1 cellular context compared by ENCODE assay signal in genomic region chr22:19717691-19718254, GRCh38.
TF ChIP-seq lines count a peak whose summit lies in the region.

No MANE protein-coding gene starts in this region.

TF ChIP-seq in K562, 482 proteins besides CTCF, POLR2A, EP300 and RAD21 (continued from another document and continues in another):
- no peak for TF ChIP-seq E2F8 (IDR thresholded peaks at IDR 0.05; ENCODE audit: low read depth, partially characterized antibody)
- no peak for TF ChIP-seq GTF2A2 (tag; IDR thresholded peaks at IDR 0.05)
- no peak for TF ChIP-seq ZNF354B (CRISPR knock-in tag; IDR thresholded peaks at IDR 0.05)
- no peak for TF ChIP-seq CXXC5 (CRISPR knock-in tag; IDR thresholded peaks at IDR 0.05)
- no peak for TF ChIP-seq ZNF511 (CRISPR knock-in tag; IDR thresholded peaks at IDR 0.05)
- 0 out of 2 replicates have a peak, but pooled peaks have one; percentile 61 for TF ChIP-seq CEBPB (tag; IDR thresholded peaks at IDR 0.05)
- TF ChIP-seq USF1 (CRISPR knock-in tag; IDR thresholded peaks at IDR 0.05) = no peak
- TF ChIP-seq ZBTB2 (IDR thresholded peaks at IDR 0.05) = peak; percentile 97
- no peak for TF ChIP-seq ZNF239 (CRISPR knock-in tag; IDR thresholded peaks at IDR 0.05)
- TF ChIP-seq MYNN (IDR thresholded peaks at IDR 0.05) = no peak
- no peak for TF ChIP-seq MYNN (CRISPR knock-in tag; IDR thresholded peaks at IDR 0.05)
- no peak for TF ChIP-seq SMARCB1 (IDR thresholded peaks at IDR 0.05; ENCODE audit: insufficient read length, low read depth)
- no peak for TF ChIP-seq ZBTB49 (CRISPR knock-in tag; IDR thresholded peaks at IDR 0.05; ENCODE audit: borderline replicate concordance)
- no peak for TF ChIP-seq TRIM28 (IDR thresholded peaks at IDR 0.05)
- TF ChIP-seq ZNF512 (tag; IDR thresholded peaks at IDR 0.05) = no peak
- TF ChIP-seq SRSF3 (IDR thresholded peaks at IDR 0.05; ENCODE audit: insufficient read depth, low read length) = no peak
- no peak for TF ChIP-seq RAD51 (IDR thresholded peaks at IDR 0.05; ENCODE audit: borderline replicate concordance, low read depth)
- TF ChIP-seq SUPT5H (IDR thresholded peaks at IDR 0.05) = peak; percentile 51; the same call in 1 of the 2 replicates
- no peak for TF ChIP-seq NFYB (IDR thresholded peaks at IDR 0.05; ENCODE audit: extremely low read depth, insufficient read length)
- no peak for TF ChIP-seq CREB3 (tag; conservative IDR thresholded peaks at IDR 0.05; ENCODE audit: low read depth)
- TF ChIP-seq MAZ (CRISPR knock-in tag; conservative IDR thresholded peaks at IDR 0.05 in 1 of 2, IDR thresholded peaks at IDR 0.05 in 1 of 2) = no peak
- TF ChIP-seq TCF7L2 (IDR thresholded peaks at IDR 0.05; ENCODE audit: low read depth, low read length) = no peak
- no peak for TF ChIP-seq POU5F1 (IDR thresholded peaks at IDR 0.05; ENCODE audit: borderline replicate concordance, low read depth, low read length, partially characterized antibody)
- no peak for TF ChIP-seq TAF9B (IDR thresholded peaks at IDR 0.05; ENCODE audit: partially characterized antibody)
- TF ChIP-seq CHD1 (IDR thresholded peaks at IDR 0.05; ENCODE audit: low read length) = no peak
- no peak for TF ChIP-seq CC2D1A (IDR thresholded peaks at IDR 0.05)
- no peak for TF ChIP-seq MEIS2 (IDR thresholded peaks at IDR 0.05; ENCODE audit: partially characterized antibody)
- TF ChIP-seq ZNF77 (CRISPR knock-in tag; IDR thresholded peaks at IDR 0.05) = no peak
- no peak for TF ChIP-seq MECOM (CRISPR knock-in tag; IDR thresholded peaks at IDR 0.05)
- no peak for TF ChIP-seq MNT (conservative IDR thresholded peaks at IDR 0.05)
- no peak for TF ChIP-seq KLF16 (IDR thresholded peaks at IDR 0.05)
- peak; percentile 69; the same call in 1 of the 2 replicates for TF ChIP-seq PHB2 (IDR thresholded peaks at IDR 0.05; ENCODE audit: low read depth)
- TF ChIP-seq ZNF140 (CRISPR knock-in tag; IDR thresholded peaks at IDR 0.05) = no peak
- no peak for TF ChIP-seq FOXA3 (CRISPR knock-in tag; conservative IDR thresholded peaks at IDR 0.05 in 1 of 2, IDR thresholded peaks at IDR 0.05 in 1 of 2)
- TF ChIP-seq ZNF589 (CRISPR knock-in tag; IDR thresholded peaks at IDR 0.05; ENCODE audit: low read depth) = no peak
- TF ChIP-seq ARNT (IDR thresholded peaks at IDR 0.05) = no peak
- peak; percentile 38 for TF ChIP-seq SETDB1 (IDR thresholded peaks at IDR 0.05; ENCODE audit: low read length)
- TF ChIP-seq KDM1A (IDR thresholded peaks at IDR 0.05) = no peak
- no peak for TF ChIP-seq SNRNP70 (optimal IDR thresholded peaks at IDR 0.05; ENCODE audit: low read depth, low read length)
- no peak for TF ChIP-seq NFATC3 (IDR thresholded peaks at IDR 0.05)
- TF ChIP-seq ZNF217 (CRISPR knock-in tag; IDR thresholded peaks at IDR 0.05) = no peak
- no peak for TF ChIP-seq ZBTB34 (CRISPR knock-in tag; IDR thresholded peaks at IDR 0.05)
- no peak for TF ChIP-seq TOE1 (IDR thresholded peaks at IDR 0.05; ENCODE audit: borderline replicate concordance)
- TF ChIP-seq TOE1 (CRISPR knock-in tag; IDR thresholded peaks at IDR 0.05; ENCODE audit: borderline replicate concordance, low read depth) = no peak
- no peak for TF ChIP-seq TAF1 (IDR thresholded peaks at IDR 0.05; ENCODE audit: control insufficient read depth, extremely low read depth, insufficient read depth, low read length, severe bottlenecking)
- peak; percentile 97 for TF ChIP-seq SMARCA5 (IDR thresholded peaks at IDR 0.05)
- no peak for TF ChIP-seq IRF1 (CRISPR knock-in tag; IDR thresholded peaks at IDR 0.05; ENCODE audit: borderline replicate concordance)
- no peak for TF ChIP-seq COPS2 (conservative IDR thresholded peaks at IDR 0.05)
- no peak for TF ChIP-seq EP400 (IDR thresholded peaks at IDR 0.05)
- no peak for TF ChIP-seq MBD1 (CRISPR knock-in tag; IDR thresholded peaks at IDR 0.05)
- no peak for TF ChIP-seq SNIP1 (IDR thresholded peaks at IDR 0.05; ENCODE audit: low read depth)
- TF ChIP-seq HSF4 (CRISPR knock-in tag; IDR thresholded peaks at IDR 0.05; ENCODE audit: borderline replicate concordance) = no peak
- TF ChIP-seq PATZ1 (CRISPR knock-in tag; IDR thresholded peaks at IDR 0.05; ENCODE audit: borderline replicate concordance) = no peak
